8 cellular contexts compared by ENCODE assay signal in genomic region chr18:2637233-2637876, GRCh38. TPM values are rescaled to one million over a fixed set of nuclear protein-coding genes. Genes with fewer than 3 reads are reported as not detected.
DNase-seq lines count a peak whose midpoint lies in the region; ATAC-seq, FAIRE-seq and TF ChIP-seq lines count a peak whose summit lies in the region.
"Not testable (repeated sequence)": the region's sequence is repeated elsewhere in the genome, so short reads cannot be mapped to it uniquely, and the experiment has no call there.

No MANE protein-coding gene starts in this region.

- not testable (repeated sequence) for H3K27me3 ChIP-seq in CD4-positive, CD25-positive, alpha-beta regulatory T cell (ENCODE audit: control insufficient read depth, insufficient read depth, low read length); GM12878 (replicated peaks in 1 of 2; ENCODE audit: control insufficient read depth in 2 of 2, insufficient read depth in 2 of 2, low read length in 1 of 2); stomach

- not testable (repeated sequence) for DNase-seq in CD4-positive, CD25-positive, alpha-beta regulatory T cell; activated CD4-positive, alpha-beta T cell treated with anti-CD3 and anti-CD28 coated beads, Interleukin-2, amount 10 ng/mL, durations not matched to agents 24 days and 14 days; GM12878 (ENCODE audit: low read depth, low spot score); Right ventricle myocardium superior; stomach
- peak; percentile 22 for DNase-seq in NCI-H69 (lab: John Stamatoyannopoulos, UW)
- peak; percentile 79 for DNase-seq in naive B cell

- H2AFZ ChIP-seq in GM12878 (ENCODE audit: control insufficient read depth, low read depth, low read length) = peak overlapping the region; percentile 26

- H3K27ac ChIP-seq in CD4-positive, CD25-positive, alpha-beta regulatory T cell (ENCODE audit: insufficient read depth, low read length, poor library complexity, severe bottlenecking) = peak overlapping the region; percentile 98
- H3K27ac ChIP-seq in GM12878 (ENCODE audit: control insufficient read depth, insufficient read depth) = peak overlapping the region; percentile 99
- peak overlapping the region; percentile 55 to 90 (median 75) for H3K27ac ChIP-seq in stomach

- not testable (repeated sequence) for TF ChIP-seq CTCF in GM12878 (IDR thresholded peaks at IDR 0.05 in 2 of 3, conservative IDR thresholded peaks at IDR 0.05 in 1 of 3; ENCODE audit: control insufficient read depth in 2 of 3, extremely low read depth in 1 of 3, insufficient read depth in 1 of 3, low read depth in 3 of 3, low read length in 3 of 3); stomach (IDR thresholded peaks at IDR 0.05)

- not testable (repeated sequence) for H3K36me3 Mint-ChIP-seq in CD4-positive, CD25-positive, alpha-beta regulatory T cell; activated CD4-positive, alpha-beta T cell treated with anti-CD3 and anti-CD28 coated beads, Interleukin-2, amount 10 ng/mL, durations not matched to agents 24 days and 14 days (ENCODE audit: low read depth)
- peaks cover 0 to 17% of the 10 kb centered on the region in 2 donors for H3K36me3 Mint-ChIP-seq in naive B cell

- not testable (repeated sequence) for BruUV-seq in GM12878 (replicated peaks; lab: Mats Ljungman, UMichigan)

- H4K20me1 ChIP-seq in GM12878 (ENCODE audit: control insufficient read depth, insufficient read depth) = not testable (repeated sequence)

- peak overlapping the region; percentile 97 for H3K4me2 ChIP-seq in GM12878 (ENCODE audit: control insufficient read depth, insufficient read depth)

- H3K27me3 Mint-ChIP-seq in CD4-positive, CD25-positive, alpha-beta regulatory T cell; activated CD4-positive, alpha-beta T cell treated with anti-CD3 and anti-CD28 coated beads, Interleukin-2, amount 10 ng/mL, durations not matched to agents 24 days and 14 days; naive B cell: not testable (repeated sequence)

- H3K4me3 ChIP-seq in CD4-positive, CD25-positive, alpha-beta regulatory T cell (ENCODE audit: low read depth, low read length) = peak overlapping the region; percentile 83
- peak overlapping the region; percentile 67 for H3K4me3 ChIP-seq in GM12878
- not testable (repeated sequence) for H3K4me3 ChIP-seq in stomach

- WGBS in GM12878 (ENCODE audit: insufficient coverage, insufficient replicate concordance, low lambda C conversion rate, missing lambda C conversion rate) = 49% methylated on average over 11 of the region's 12 CpGs
- 79 to 87% (median 83%) methylated on average over 12 of the region's 12 CpGs for WGBS in stomach, 5 donors

- POLR2A ChIA-PET in GM12878 (lab: Charles Lee) = interaction anchor here (0.5 to 1.7 kb wide), 13 partner anchors 9 to 582 kb away, joined by 3 to 14 read pairs (median 6); partner anchors contain the start of gene SMCHD1

- SMC1A ChIA-PET in GM12878 (lab: Charles Lee; ENCODE audit: uncharacterized antibody, unreplicated experiment) = interaction anchor here (0.6 to 3.2 kb wide), 19 partner anchors 9 to 240 kb away, joined by 3 to 24 read pairs (median 4); partner anchors contain the start of gene SMCHD1

- peak overlapping the region in 2 of 3 donors; percentile 98 to 99 for H3K27ac Mint-ChIP-seq in CD4-positive, CD25-positive, alpha-beta regulatory T cell
- peak overlapping the region; percentile 99 for H3K27ac Mint-ChIP-seq in activated CD4-positive, alpha-beta T cell treated with anti-CD3 and anti-CD28 coated beads, Interleukin-2, amount 10 ng/mL, durations not matched to agents 24 days and 14 days
- peak overlapping the region; percentile 98 to 100 (median 99) for H3K27ac Mint-ChIP-seq in naive B cell

- CTCF ChIA-PET in GM12878 (lab: Yijun Ruan, JAX) = interaction anchor here (1.0 to 1.4 kb wide), 4 partner anchors 17 to 32 kb away, joined by 3 to 9 read pairs (median 3); no protein-coding TSS in a partner anchor

- FAIRE-seq in GM12878 (lab: Jason Lieb, UNC) = not testable (repeated sequence)

- RAD21 ChIA-PET in GM12878 (lab: Charles Lee; ENCODE audit: unreplicated experiment) = interaction anchor here (0.8 to 2.5 kb wide), 9 partner anchors 10 to 348 kb away, joined by 3 to 33 read pairs (median 4); partner anchors contain the start of gene SMCHD1

- not testable (repeated sequence) for H3K36me3 ChIP-seq in CD4-positive, CD25-positive, alpha-beta regulatory T cell (ENCODE audit: control insufficient read depth, insufficient read depth, low read length); GM12878 (ENCODE audit: control insufficient read depth in 2 of 2, insufficient read depth in 2 of 2, low read length in 1 of 2); stomach

- H3K4me1 ChIP-seq in CD4-positive, CD25-positive, alpha-beta regulatory T cell (ENCODE audit: control insufficient read depth, insufficient read depth, low read length, poor library complexity, severe bottlenecking) = peaks cover 93% of the 10 kb centered on the region
- H3K4me1 ChIP-seq in GM12878 (ENCODE audit: control insufficient read depth, insufficient read depth, low read length) = peaks cover 49% of the 10 kb centered on the region
- peaks cover 0 to 36% (median 16%) of the 10 kb centered on the region in 4 donors for H3K4me1 ChIP-seq in stomach

- not testable (repeated sequence) for H3K79me2 ChIP-seq in GM12878 (ENCODE audit: control insufficient read depth, insufficient read depth, low read length)

- not testable (repeated sequence) for TF ChIP-seq EP300 in GM12878 (IDR thresholded peaks at IDR 0.05; ENCODE audit: borderline replicate concordance in 1 of 2, control insufficient read depth in 1 of 2, low read depth in 2 of 2, low read length in 2 of 2); stomach (IDR thresholded peaks at IDR 0.05)

- TF ChIP-seq POLR2A in GM12878 (IDR thresholded peaks at IDR 0.05; ENCODE audit: low read depth, low read length); stomach (IDR thresholded peaks at IDR 0.05): not testable (repeated sequence)

- not testable (repeated sequence) for TF ChIP-seq RAD21 in GM12878 (IDR thresholded peaks at IDR 0.05; ENCODE audit: insufficient read depth, low read depth, low read length)

- not testable (repeated sequence) for H3K9me3 Mint-ChIP-seq in CD4-positive, CD25-positive, alpha-beta regulatory T cell; activated CD4-positive, alpha-beta T cell treated with anti-CD3 and anti-CD28 coated beads, Interleukin-2, amount 10 ng/mL, durations not matched to agents 24 days and 14 days
- peaks cover 0 to 18% (median 8%) of the 10 kb centered on the region in 7 donors for H3K9me3 Mint-ChIP-seq in naive B cell

- peak overlapping the region; percentile 82; the same call in 1 of the 2 replicates for H3K9ac ChIP-seq in GM12878 (ENCODE audit: control insufficient read depth, insufficient read depth, low read length)

- H3K9me3 ChIP-seq in CD4-positive, CD25-positive, alpha-beta regulatory T cell (ENCODE audit: control insufficient read depth in 2 of 2, low read length in 2 of 2); GM12878 (replicated peaks; ENCODE audit: control insufficient read depth, insufficient read depth, low read length); stomach: not testable (repeated sequence)

- intact Hi-C loops in activated CD4-positive, alpha-beta T cell treated with anti-CD3 and anti-CD28 coated beads, Interleukin-2, amount 10 ng/mL, durations not matched to agents 24 days and 14 days (cut with micrococcal nuclease); Right ventricle myocardium superior (cut with DNase I); stomach (cut with DNase I; ENCODE audit: low total_unique reads): not testable (repeated sequence)
- intact Hi-C loops in GM12878 (cut with micrococcal nuclease; ENCODE audit: unreplicated experiment) = loop anchor here (2.0 kb wide), 1 partner anchor 49 kb away; no protein-coding TSS in a partner anchor

- peak; percentile 46 to 51 for ATAC-seq in CD4-positive, CD25-positive, alpha-beta regulatory T cell (ENCODE audit: low read depth in 2 of 2)
- ATAC-seq in GM21786 (IDR thresholded peaks at IDR 0.05; ENCODE audit: unreplicated experiment) (peak; percentile 25), GM12878 (peak; percentile 56), Right ventricle myocardium superior (ENCODE audit: poor library complexity) (peak; percentile 64), naive B cell (ENCODE audit: low read depth in 2 of 2) (peak; percentile 72 to 76)

- peaks cover 31 to 95% (median 70%) of the 10 kb centered on the region in 4 donors for H3K4me1 Mint-ChIP-seq in CD4-positive, CD25-positive, alpha-beta regulatory T cell
- H3K4me1 Mint-ChIP-seq in activated CD4-positive, alpha-beta T cell treated with anti-CD3 and anti-CD28 coated beads, Interleukin-2, amount 10 ng/mL, durations not matched to agents 24 days and 14 days = peaks cover 68% of the 10 kb centered on the region
- peaks cover 67 to 85% (median 70%) of the 10 kb centered on the region in 3 donors for H3K4me1 Mint-ChIP-seq in naive B cell

- in situ Hi-C loops in GM12878 (cut with MboI) = not testable (repeated sequence)

- H3K4me3 Mint-ChIP-seq in CD4-positive, CD25-positive, alpha-beta regulatory T cell = peak overlapping the region; percentile 84 to 87 (median 86)
- H3K4me3 Mint-ChIP-seq in activated CD4-positive, alpha-beta T cell treated with anti-CD3 and anti-CD28 coated beads, Interleukin-2, amount 10 ng/mL, durations not matched to agents 24 days and 14 days = peak overlapping the region; percentile 87
- peak overlapping the region; percentile 73 to 91 (median 86) for H3K4me3 Mint-ChIP-seq in naive B cell

RNA-seq across cellular contexts. Expression of gene SMCHD1, which starts 18.2 kb away (rescaled TPM):
- 671 TPM for total RNA-seq in CD4-positive, CD25-positive, alpha-beta regulatory T cell
- 10 to 100 TPM; 59.1 to 78.8 (median 65.5) TPM for polyA plus RNA-seq in CD4-positive, CD25-positive, alpha-beta regulatory T cell
- total RNA-seq in activated CD4-positive, alpha-beta T cell treated with anti-CD3 and anti-CD28 coated beads, Interleukin-2, amount 10 ng/mL, durations not matched to agents 24 days and 14 days = 98.4 and 109 TPM in 2 replicates
- total RNA-seq in GM12878 (2013; cell fraction: nucleolus; rRNA removed) = 550 and 614 TPM in 2 replicates
- total RNA-seq in GM12878 (2014; rRNA removed) (71.6 and 89.8 TPM in 2 replicates), GM12878 (2014; rRNA removed; fragmentation: Illumina TruSeq; extraction: Trizol) (110 and 115 TPM in 2 replicates), GM12878 (2021) (50.2 and 52.0 TPM in 2 replicates), Right ventricle myocardium superior (25.4 TPM), stomach (100 to 1,000 TPM in 3 of 5 donors, 10 to 100 TPM in 2; 53.6 to 377 (median 107) TPM)
- polyA plus RNA-seq in GM12878 (2011; ENCODE audit: low read depth) = 23.0 TPM
- polyA plus RNA-seq in GM12878 (2011; rRNA removed) (67.5 and 103 TPM in 2 replicates), GM12878 (2014; fragmentation: Illumina TruSeq; extraction: Trizol) (64.2 and 87.8 TPM in 2 replicates), GM12878 (2014; fragmentation: Nextera tagmentation; extraction: Ambion mirVana) (1 to 10 TPM; 6.0 to 7.2 TPM), GM12878 (2014; rRNA removed) (44.0 and 45.4 TPM in 2 replicates), GM12878 (2016; fragmentation: Nextera tagmentation; extraction: Ambion mirVana) (10 to 100 TPM; 16.5 to 17.5 TPM), naive B cell (ENCODE audit: low read depth in 6 of 6) (10 to 100 TPM; 46.7 to 94.7 (median 68.9) TPM), stomach (1 to 10 TPM; 5.0 to 8.1 (median 5.7) TPM)
- 16.0 and 18.7 TPM in 2 replicates for polyA plus RNA-seq in GM12878 (2011; cell fraction: cytosol; rRNA removed)
- 72.0 and 77.0 TPM in 2 replicates for polyA plus RNA-seq in GM12878 (2011; cell fraction: nucleus; rRNA removed)
- polyA plus RNA-seq in GM12878 (2012) = 30.4 and 40.3 TPM in 2 replicates
- polyA minus RNA-seq in GM12878 (2011; rRNA and poly(A)+ RNA removed) = 62.1 and 99.8 TPM in 2 replicates
- 42.8 and 52.2 TPM in 2 replicates for polyA minus RNA-seq in GM12878 (2011; cell fraction: cytosol; rRNA and poly(A)+ RNA removed)
- 122 and 196 TPM in 2 replicates for polyA minus RNA-seq in GM12878 (2011; cell fraction: nucleus; rRNA and poly(A)+ RNA removed)
